Comparison of ENCODE assay signal across 20 cellular contexts in genomic region chr9:135039266-135039870, GRCh38. TPM values are rescaled to one million over a fixed set of nuclear protein-coding genes. Genes with fewer than 3 reads are reported as not detected.
A peak's percentile ranks its signal among the peaks of the same experiment; 100 is the strongest.
DNase-seq lines count a peak whose midpoint lies in the region; ATAC-seq and TF ChIP-seq lines count a peak whose summit lies in the region.
"Had no signal": no experiment of that assay in that cellular context is flagged by ENCODE, and none has a peak within 500 bp of the region (broad histone marks: within the 10 kb centered on the region; RNA-seq: fewer than 3 reads in every experiment).

No MANE protein-coding gene starts in this region.

- ATAC-seq in left cardiac atrium (no peak), upper lobe of right lung (no peak)

- H3K9ac ChIP-seq in endodermal cell (ENCODE audit: extremely low read depth, low read length, poor library complexity, severe bottlenecking) = no peak overlapping the region

- intact Hi-C loops in cardiac septum (cut with DNase I) = no loop called here
- intact Hi-C loops in left cardiac atrium (cut with DNase I) = no loop called here
- intact Hi-C loops in posterior vena cava (cut with DNase I) = no loop called here
- intact Hi-C loops in upper lobe of right lung (cut with DNase I) = no loop called here

- H3K4me1 ChIP-seq in endodermal cell (ENCODE audit: control insufficient read depth, insufficient read depth, low read length) (no peaks in the 10 kb centered on the region), upper lobe of right lung (no peaks in the 10 kb centered on the region)
- H3K4me1 ChIP-seq: SJSA1 had no signal

- no peaks in the 10 kb centered on the region for H3K4me1 Mint-ChIP-seq in endodermal cell
- H3K4me1 Mint-ChIP-seq: CD8-positive, alpha-beta memory T cell had no signal

- no peak overlapping the region for H3K27ac Mint-ChIP-seq in endodermal cell
- H3K27ac Mint-ChIP-seq: CD8-positive, alpha-beta memory T cell had no signal

- H3K36me3 ChIP-seq in endodermal cell (ENCODE audit: control insufficient read depth, insufficient read depth, low read length) (no peaks in the 10 kb centered on the region), upper lobe of right lung (no peaks in the 10 kb centered on the region)
- H3K36me3 ChIP-seq: SJSA1 had no signal

- H3K27me3 Mint-ChIP-seq in endodermal cell (ENCODE audit: insufficient read depth) = peaks cover 2% of the 10 kb centered on the region

- WGBS in endodermal cell (ENCODE audit: insufficient coverage in 1 of 2, insufficient read length in 1 of 2), 2 experiments = 89 to 93% methylated on average over 12 to 14 of the region's 14 CpGs

- H3K4me3 Mint-ChIP-seq in endodermal cell = no peak overlapping the region
- H3K4me3 Mint-ChIP-seq: CD8-positive, alpha-beta memory T cell had no signal

- no peaks in the 10 kb centered on the region for H3K36me3 Mint-ChIP-seq in endodermal cell (ENCODE audit: low read depth)
- H3K36me3 Mint-ChIP-seq: CD8-positive, alpha-beta memory T cell had no signal

- DNase-seq in cardiac septum (ENCODE audit: low spot score) = peak; percentile 59
- no peak for DNase-seq in left cardiac atrium
- DNase-seq in endodermal cell = peak; percentile 29
- peak; percentile 61 for DNase-seq in posterior vena cava (ENCODE audit: low spot score)
- DNase-seq in upper lobe of right lung = peak; percentile 58
- DNase-seq in hepatic stellate cell (ENCODE audit: low spot score) = no peak
- no peak for DNase-seq in NCI-H2107 (lab: John Stamatoyannopoulos, UW)
- DNase-seq in inferior parietal cortex (ENCODE audit: extremely low spot score) = no peak
- DNase-seq: C1 segment of cervical spinal cord; CD8-positive, alpha-beta memory T cell; DMS53; HCEC 1CT; IMR-90; NCI-H1417; NCI-H187; NCI-H226; NCI-H524; PC-9 had no signal

- H3K27me3 ChIP-seq in endodermal cell (ENCODE audit: control insufficient read depth, insufficient read depth, low read length, poor library complexity, severe bottlenecking) (no peaks in the 10 kb centered on the region), upper lobe of right lung (peaks cover 7% of the 10 kb centered on the region)

- no peak for TF ChIP-seq CTCF in endodermal cell (conservative IDR thresholded peaks at IDR 0.05)
- TF ChIP-seq CTCF in upper lobe of right lung (IDR thresholded peaks at IDR 0.05) = no peak

- H3K9me3 ChIP-seq in endodermal cell (ENCODE audit: control insufficient read depth, low read length) (no peaks in the 10 kb centered on the region), upper lobe of right lung (no peaks in the 10 kb centered on the region)
- H3K9me3 ChIP-seq: SJSA1 had no signal

- no peak overlapping the region for H3K27ac ChIP-seq in endodermal cell (ENCODE audit: low read depth, low read length)
- H3K27ac ChIP-seq in upper lobe of right lung = no peak overlapping the region
- H3K27ac ChIP-seq: HL-60, PC-9, SJSA1 had no signal

- no peaks in the 10 kb centered on the region for H3K9me3 Mint-ChIP-seq in endodermal cell
- H3K9me3 Mint-ChIP-seq: CD8-positive, alpha-beta memory T cell had no signal

- no peak overlapping the region for H3K4me3 ChIP-seq in endodermal cell (ENCODE audit: low read length)
- no peak overlapping the region for H3K4me3 ChIP-seq in upper lobe of right lung
- H3K4me3 ChIP-seq: PC-9, SJSA1 had no signal

RNA-seq across cellular contexts. Expression of gene OLFM1, which starts 48.1 kb away (rescaled TPM):
- 8.6 TPM for total RNA-seq in cardiac septum
- total RNA-seq in left cardiac atrium = 10 to 100 TPM; 13.9 to 25.5 TPM
- 10 to 100 TPM; 11.0 to 23.2 TPM for total RNA-seq in endodermal cell
- polyA plus RNA-seq in endodermal cell (2013, experiment 1 of 2) = 55.6 TPM
- polyA plus RNA-seq in endodermal cell (2013, experiment 2 of 2) = 51.7 TPM
- 10 to 100 TPM; 29.2 to 38.2 TPM for total RNA-seq in posterior vena cava
- total RNA-seq in upper lobe of right lung = 26.0 TPM
- total RNA-seq: CD8-positive, alpha-beta memory T cell; PC-9 had no signal
- polyA plus RNA-seq: CD8-positive, alpha-beta memory T cell had no signal

Comparison
In these comparisons a context has a peak if more than half of its experiments do, and no peak if none do; other contexts are left out.
1. DNase-seq: peak in cardiac septum (single experiment), endodermal cell (single experiment), posterior vena cava (single experiment) and upper lobe of right lung (single experiment); none in left cardiac atrium (single experiment), hepatic stellate cell (single experiment), NCI-H2107 (single experiment) and inferior parietal cortex (single experiment).